ENCODE assay signal across 10 cellular contexts in genomic region chr13:114026128-114026880, GRCh38. TPM values are rescaled to one million over a fixed set of nuclear protein-coding genes. Genes with fewer than 3 reads are reported as not detected.
DNase-seq lines count a peak whose midpoint lies in the region; ATAC-seq and TF ChIP-seq lines count a peak whose summit lies in the region.
"Had no signal": no experiment of that assay in that cellular context is flagged by ENCODE, and none has a peak within 500 bp of the region (broad histone marks: within the 10 kb centered on the region; RNA-seq: fewer than 3 reads in every experiment).

No MANE protein-coding gene starts in this region.

- DNase-seq in NAMALWA (ENCODE audit: low spot score): peak; percentile 52
- DNase-seq in memory B cell (ENCODE audit: low spot score in 2 of 2): no peak
- no peak for DNase-seq in NCI-H146 (lab: John Stamatoyannopoulos, UW)
- no peak for DNase-seq in SKM-1 (lab: John Stamatoyannopoulos, UW; ENCODE audit: unreplicated experiment)
- DNase-seq in foreskin melanocyte: no peak
- DNase-seq: kidney glomerular epithelial cell, NCI-H345, T-helper 1 cell had no signal

- peaks cover 28% of the 10 kb centered on the region for H3K36me3 Mint-ChIP-seq in brain
- H3K36me3 Mint-ChIP-seq in memory B cell: peaks cover 27% of the 10 kb centered on the region

- H3K4me3 Mint-ChIP-seq in brain: peak overlapping the region in 1 of 5 experiments; percentile 6
- peak overlapping the region; percentile 59 for H3K4me3 Mint-ChIP-seq in memory B cell

- H3K27ac ChIP-seq in stomach smooth muscle (ENCODE audit: low read length): peak overlapping the region; percentile 69

- peaks cover 33% of the 10 kb centered on the region for H3K4me1 ChIP-seq in stomach smooth muscle (ENCODE audit: control insufficient read depth, insufficient read depth, low read length)

- H3K36me3 ChIP-seq in stomach smooth muscle (ENCODE audit: control insufficient read depth in 2 of 2, insufficient read depth in 2 of 2, low read length in 2 of 2): peaks cover 12% of the 10 kb centered on the region in 2 donors

- no peak for TF ChIP-seq CTCF in brain (conservative IDR thresholded peaks at IDR 0.05)

- H3K27ac Mint-ChIP-seq in brain: peak overlapping the region; percentile 61 to 94 (median 87)
- peak overlapping the region; percentile 38 for H3K27ac Mint-ChIP-seq in memory B cell

- no peaks in the 10 kb centered on the region for H3K27me3 Mint-ChIP-seq in brain
- H3K27me3 Mint-ChIP-seq in memory B cell: no peaks in the 10 kb centered on the region

- no peaks in the 10 kb centered on the region for H3K27me3 ChIP-seq in stomach smooth muscle (ENCODE audit: control insufficient read depth in 1 of 2, insufficient read depth in 2 of 2, low read length in 2 of 2)

- H3K9me3 ChIP-seq in stomach smooth muscle (ENCODE audit: control insufficient read depth in 2 of 2, low read length in 2 of 2): no peaks in the 10 kb centered on the region

- peaks cover 31% of the 10 kb centered on the region for H3K4me1 Mint-ChIP-seq in brain
- H3K4me1 Mint-ChIP-seq in memory B cell: peaks cover 54% of the 10 kb centered on the region

- H3K9me3 Mint-ChIP-seq in brain: no peaks in the 10 kb centered on the region
- no peaks in the 10 kb centered on the region for H3K9me3 Mint-ChIP-seq in memory B cell

- H3K9ac ChIP-seq in stomach smooth muscle (ENCODE audit: low read length in 2 of 2): peak overlapping the region; percentile 15 to 51

- ATAC-seq in memory B cell (ENCODE audit: low read depth): no peak

- H3K4me3 ChIP-seq in stomach smooth muscle (ENCODE audit: low read length in 2 of 2): peak overlapping the region in 1 of 2 donors; percentile 49

RNA-seq across cellular contexts. Expression of gene C13orf46, which starts 52.4 kb away (rescaled TPM):
- polyA plus RNA-seq in brain (ENCODE audit: insufficient read depth, low read depth, low replicate concordance): 0.24 TPM
